In the genomic region with DNA sequence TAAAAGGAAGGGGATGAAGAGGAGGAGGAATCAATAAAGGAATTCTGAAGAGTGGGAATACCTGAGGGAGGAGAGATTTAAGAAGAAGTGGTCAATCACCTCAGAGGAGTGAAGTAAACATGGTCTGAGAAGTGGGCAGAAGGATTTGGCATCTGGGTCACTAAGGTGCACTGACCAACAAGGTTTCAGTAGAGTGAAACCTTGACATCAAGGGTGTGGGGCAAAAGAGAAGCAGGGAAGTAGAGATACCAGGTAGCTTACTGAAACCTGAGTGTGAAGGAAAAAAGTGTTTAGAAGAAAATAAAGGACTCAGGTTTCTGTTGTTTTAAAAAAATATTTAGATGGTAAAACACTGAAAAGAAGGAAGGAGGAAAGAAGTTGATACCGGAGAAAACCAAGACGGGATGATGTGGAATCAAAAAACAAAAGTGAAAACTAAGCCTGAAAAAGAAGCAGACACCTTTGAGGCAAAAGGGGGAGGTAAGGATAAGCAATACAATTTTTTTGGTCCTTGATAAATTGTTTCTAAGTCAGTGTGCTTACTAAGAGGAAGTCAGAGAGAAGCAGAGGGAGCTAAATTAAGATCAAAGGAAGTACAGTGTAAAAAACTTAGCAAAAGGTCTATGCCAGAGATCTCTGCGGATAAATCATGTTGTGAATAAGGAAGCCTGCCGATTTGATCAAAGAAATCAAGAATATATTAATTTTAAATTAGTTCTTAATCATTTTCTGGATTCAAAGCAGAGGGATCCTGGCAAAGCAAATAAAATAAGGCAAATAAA, we compare ENCODE assay signal across 11 cellular contexts.
DNase-seq lines count a peak whose midpoint lies in the region; ATAC-seq and TF ChIP-seq lines count a peak whose summit lies in the region.
"Had no signal": no experiment of that assay in that cellular context is flagged by ENCODE, and none has a peak within 500 bp of the region (broad histone marks: within the 10 kb centered on the region; RNA-seq: fewer than 3 reads in every experiment).

No MANE protein-coding gene starts in this region.

- peaks cover 11 to 15% (median 14%) of the 10 kb centered on the region in 4 donors for H3K4me1 Mint-ChIP-seq in CD4-positive, alpha-beta memory T cell
- peaks cover 8% of the 10 kb centered on the region for H3K4me1 Mint-ChIP-seq in activated T-helper 2 cell treated with anti-CD3 and anti-CD28 coated beads, Interferon-gamma antibody, Interleukin-2, Interleukin-4, amounts not matched to agents 10 μg/mL and 5 μg/mL and 100 μg/mL, durations not matched to agents 14 hours and 24 hours and 36 hours (ENCODE audit: low read depth)

- POLR2A ChIA-PET in CD4-positive, alpha-beta memory T cell (lab: Charles Lee; ENCODE audit: partially characterized antibody) = no interaction called here

- intact Hi-C loops in CD4-positive, alpha-beta memory T cell (cut with micrococcal nuclease) = no loop called here
- intact Hi-C loops in activated T-helper 2 cell treated with anti-CD3 and anti-CD28 coated beads, Interferon-gamma antibody, Interleukin-2, Interleukin-4, amounts not matched to agents 10 μg/mL and 5 μg/mL and 100 μg/mL, durations not matched to agents 14 hours and 24 hours and 36 hours (cut with micrococcal nuclease) = no loop called here
- intact Hi-C loops in psoas muscle (cut with DNase I) = no loop called here

- peak overlapping the region in 5 of 8 donors; percentile 20 to 47 (median 28) for H3K4me3 Mint-ChIP-seq in CD4-positive, alpha-beta memory T cell
- peak overlapping the region; percentile 20 for H3K4me3 Mint-ChIP-seq in activated T-helper 2 cell treated with anti-CD3 and anti-CD28 coated beads, Interferon-gamma antibody, Interleukin-2, Interleukin-4, amounts not matched to agents 10 μg/mL and 5 μg/mL and 100 μg/mL, durations not matched to agents 14 hours and 24 hours and 36 hours (ENCODE audit: low read depth)

- peaks cover 0 to 3% (median 0%) of the 10 kb centered on the region in 8 donors for H3K9me3 Mint-ChIP-seq in CD4-positive, alpha-beta memory T cell
- peaks cover 10% of the 10 kb centered on the region for H3K9me3 Mint-ChIP-seq in activated T-helper 2 cell treated with anti-CD3 and anti-CD28 coated beads, Interferon-gamma antibody, Interleukin-2, Interleukin-4, amounts not matched to agents 10 μg/mL and 5 μg/mL and 100 μg/mL, durations not matched to agents 14 hours and 24 hours and 36 hours

- H3K9me3 ChIP-seq in CD4-positive, alpha-beta memory T cell (ENCODE audit: control insufficient read depth in 1 of 2, low read length in 2 of 2) = no peaks in the 10 kb centered on the region
- H3K9me3 ChIP-seq in psoas muscle = peaks cover 1% of the 10 kb centered on the region

- H3K36me3 ChIP-seq in CD4-positive, alpha-beta memory T cell (ENCODE audit: insufficient read depth, low read length) = no peaks in the 10 kb centered on the region
- H3K36me3 ChIP-seq in psoas muscle (ENCODE audit: insufficient read depth in 1 of 2, low read depth in 1 of 2) = no peaks in the 10 kb centered on the region
- H3K36me3 ChIP-seq: ascending aorta had no signal

- H3K27me3 ChIP-seq in CD4-positive, alpha-beta memory T cell (ENCODE audit: insufficient read depth, low read length) = no peaks in the 10 kb centered on the region
- no peaks in the 10 kb centered on the region for H3K27me3 ChIP-seq in psoas muscle (ENCODE audit: insufficient read depth in 3 of 3, low read length in 2 of 3)
- H3K27me3 ChIP-seq: ascending aorta had no signal

- no peak overlapping the region for H3K4me3 ChIP-seq in CD4-positive, alpha-beta memory T cell (ENCODE audit: low read length in 2 of 2)
- no peak overlapping the region for H3K4me3 ChIP-seq in psoas muscle
- H3K4me3 ChIP-seq: ascending aorta had no signal

- ATAC-seq in GM19043 (IDR thresholded peaks at IDR 0.05; ENCODE audit: low read depth, unreplicated experiment) = peak; percentile 73
- peak; percentile 66 for ATAC-seq in HG03354 (IDR thresholded peaks at IDR 0.05; ENCODE audit: poor library complexity, severe bottlenecking, unreplicated experiment)
- no peak for ATAC-seq in psoas muscle
- ATAC-seq in SK-N-SH treated with all-trans-retinoic acid at 6 μM for 48 hours = no peak
- ATAC-seq: HCT116 had no signal

- peaks cover 7% of the 10 kb centered on the region for H3K4me1 ChIP-seq in CD4-positive, alpha-beta memory T cell (ENCODE audit: insufficient read depth, low read length)
- no peaks in the 10 kb centered on the region for H3K4me1 ChIP-seq in psoas muscle
- H3K4me1 ChIP-seq: ascending aorta had no signal

- TF ChIP-seq CTCF in psoas muscle (IDR thresholded peaks at IDR 0.05) = no peak

- no peaks in the 10 kb centered on the region for H3K27me3 Mint-ChIP-seq in CD4-positive, alpha-beta memory T cell
- no peaks in the 10 kb centered on the region for H3K27me3 Mint-ChIP-seq in activated T-helper 2 cell treated with anti-CD3 and anti-CD28 coated beads, Interferon-gamma antibody, Interleukin-2, Interleukin-4, amounts not matched to agents 10 μg/mL and 5 μg/mL and 100 μg/mL, durations not matched to agents 14 hours and 24 hours and 36 hours (ENCODE audit: low read depth)

- WGBS in psoas muscle, 3 donors = 63 to 73% (median 70%) methylated on average over 4 of the region's 4 CpGs

- H3K27ac ChIP-seq in CD4-positive, alpha-beta memory T cell (ENCODE audit: low read depth, low read length) = no peak overlapping the region
- H3K27ac ChIP-seq in psoas muscle = no peak overlapping the region
- H3K27ac ChIP-seq: ascending aorta had no signal

- CTCF ChIA-PET in CD4-positive, alpha-beta memory T cell (lab: Charles Lee; ENCODE audit: partially characterized antibody) = no interaction called here

- peaks cover 6 to 19% of the 10 kb centered on the region in 2 donors for H3K36me3 Mint-ChIP-seq in CD4-positive, alpha-beta memory T cell
- peaks cover 8% of the 10 kb centered on the region for H3K36me3 Mint-ChIP-seq in activated T-helper 2 cell treated with anti-CD3 and anti-CD28 coated beads, Interferon-gamma antibody, Interleukin-2, Interleukin-4, amounts not matched to agents 10 μg/mL and 5 μg/mL and 100 μg/mL, durations not matched to agents 14 hours and 24 hours and 36 hours (ENCODE audit: low read depth)

- peak overlapping the region in 5 of 7 donors; percentile 30 to 61 (median 44) for H3K27ac Mint-ChIP-seq in CD4-positive, alpha-beta memory T cell
- peak overlapping the region; percentile 0 for H3K27ac Mint-ChIP-seq in activated T-helper 2 cell treated with anti-CD3 and anti-CD28 coated beads, Interferon-gamma antibody, Interleukin-2, Interleukin-4, amounts not matched to agents 10 μg/mL and 5 μg/mL and 100 μg/mL, durations not matched to agents 14 hours and 24 hours and 36 hours

- DNase-seq in CD4-positive, alpha-beta memory T cell = peak in 1 of 5 donors; percentile 1
- no peak for DNase-seq in activated T-helper 2 cell treated with anti-CD3 and anti-CD28 coated beads, Interferon-gamma antibody, Interleukin-2, Interleukin-4, amounts not matched to agents 10 μg/mL and 5 μg/mL and 100 μg/mL, durations not matched to agents 14 hours and 24 hours and 36 hours (ENCODE audit: low spot score)
- DNase-seq in NCI-H2196 (lab: John Stamatoyannopoulos, UW; ENCODE audit: unreplicated experiment) = no peak
- no peak for DNase-seq in psoas muscle
- no peak for DNase-seq in kidney glomerular epithelial cell (lab: John Stamatoyannopoulos, UW)
- DNase-seq: Calu3 had no signal

TF ChIP-seq in SK-N-SH treated with all-trans-retinoic acid at 6 μM for 48 hours, 23 proteins besides CTCF, POLR2A, EP300 and RAD21:
- TF ChIP-seq ESRRG (CRISPR knock-in tag; IDR thresholded peaks at IDR 0.05) (no peak), ARNTL (CRISPR knock-in tag; IDR thresholded peaks at IDR 0.05; ENCODE audit: borderline replicate concordance, low read depth) (no peak), SNAI2 (CRISPR knock-in tag; IDR thresholded peaks at IDR 0.05) (no peak)

Comparison
In these comparisons a context has a peak if more than half of its experiments do, and no peak if none do; other contexts are left out.
1. ATAC-seq: peak in GM19043 (single experiment) and HG03354 (single experiment); none in psoas muscle (0 of 4) and SK-N-SH treated with all-trans-retinoic acid at 6 μM for 48 hours (single experiment).